ENCODE assay signal across 30 cellular contexts in the genomic region with DNA sequence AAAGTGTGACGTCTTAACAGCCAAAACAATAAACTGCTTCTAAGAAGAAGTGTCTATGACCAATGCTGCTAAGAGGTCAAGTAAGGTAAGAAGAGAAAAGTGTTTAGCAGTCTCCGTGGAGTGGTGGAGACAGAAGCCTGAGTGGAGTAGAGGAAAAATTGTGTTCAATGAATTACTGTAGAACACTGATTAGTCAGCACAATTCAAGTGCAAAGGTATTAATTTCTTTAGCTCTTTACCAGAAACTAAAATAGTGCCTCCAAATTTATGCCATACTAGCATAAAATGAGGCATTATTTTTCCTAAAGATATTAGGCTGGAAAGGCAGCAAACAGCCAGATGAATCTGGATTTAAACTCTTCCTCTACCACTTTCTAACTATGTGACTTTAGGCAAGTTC.
"Had no signal": no experiment of that assay in that cellular context is flagged by ENCODE, and none has a peak within 500 bp of the region (broad histone marks: within the 10 kb centered on the region; RNA-seq: fewer than 3 reads in every experiment).

No MANE protein-coding gene starts in this region.

- FAIRE-seq: kidney, pancreas, urothelium cell line had no signal

- DNase-seq: hippocampal formation; kidney; left colon; left lung; lower lobe of right lung; mammary epithelial cell; mesenchymal stem cell; naive thymus-derived CD8-positive, alpha-beta T cell; nucleus accumbens; pancreas; posterior cingulate gyrus; retina; right cardiac atrium; stimulated activated CD4-positive, alpha-beta T cell treated with anti-CD3 and anti-CD28 coated beads, Interleukin-12 subunit alpha, Interleukin-12 subunit beta, amount 100 ng/mL, for 4 hours; stimulated activated CD4-positive, alpha-beta T cell treated with anti-CD3 and anti-CD28 coated beads, Interleukin-15, amount 100 ng/mL, for 24 hours; stimulated activated CD4-positive, alpha-beta T cell treated with anti-CD3 and anti-CD28 coated beads, Interleukin-2, amount 100 ng/mL, for 24 hours; stimulated activated CD4-positive, alpha-beta T cell treated with anti-CD3 and anti-CD28 coated beads, Interleukin-4, amount 100 ng/mL, for 1 hour; stimulated activated naive B cell treated with anti-CD40 and anti-IgM and Interleukin-4, amounts not matched to agents 10 μg/mL and 1 μg/mL and 100 μg/mL, for 72 hours; stimulated activated naive CD8-positive, alpha-beta T cell treated with anti-CD3 and anti-CD28 coated beads, Interleukin-15, Interleukin-2, amounts not matched to agents 100 U/mL and 50 U/mL, for 24 hours; stomach; testis; tibial artery; trophoblast cell; upper lobe of right lung had no signal

- H3K27me3 Mint-ChIP-seq: naive thymus-derived CD8-positive, alpha-beta T cell had no signal

- H3K4me1 ChIP-seq: left lung, lower lobe of right lung, pancreas, prostate gland, stomach, testis, tibial artery, upper lobe of right lung had no signal

- H3K4me3 Mint-ChIP-seq: naive thymus-derived CD8-positive, alpha-beta T cell; nephron; neural crest cell; stimulated activated naive B cell treated with anti-CD40 and anti-IgM and Interleukin-4, amounts not matched to agents 10 μg/mL and 1 μg/mL and 100 μg/mL, for 72 hours had no signal

- H3K9me3 Mint-ChIP-seq: naive thymus-derived CD8-positive, alpha-beta T cell; nephron; neural crest cell; stimulated activated naive B cell treated with anti-CD40 and anti-IgM and Interleukin-4, amounts not matched to agents 10 μg/mL and 1 μg/mL and 100 μg/mL, for 72 hours had no signal

- H3K27me3 ChIP-seq: left lung, pancreas, stomach, testis, tibial artery, upper lobe of right lung had no signal

- H3K9me3 ChIP-seq: left lung, lower lobe of right lung, pancreas, prostate gland, stomach, testis, tibial artery, upper lobe of right lung had no signal

- ATAC-seq: left colon; left lung; lower lobe of right lung; naive thymus-derived CD8-positive, alpha-beta T cell; pancreas; right cardiac atrium; sciatic nerve; stimulated activated naive B cell treated with anti-CD40 and anti-IgM and Interleukin-4, amounts not matched to agents 10 μg/mL and 1 μg/mL and 100 μg/mL, for 72 hours; stimulated activated naive CD8-positive, alpha-beta T cell treated with anti-CD3 and anti-CD28 coated beads, Interleukin-15, Interleukin-2, amounts not matched to agents 100 U/mL and 50 U/mL, for 24 hours; upper lobe of right lung had no signal

- H3K27ac Mint-ChIP-seq: naive thymus-derived CD8-positive, alpha-beta T cell; nephron; stimulated activated naive B cell treated with anti-CD40 and anti-IgM and Interleukin-4, amounts not matched to agents 10 μg/mL and 1 μg/mL and 100 μg/mL, for 72 hours had no signal

- H3K36me3 ChIP-seq: pancreas, prostate gland, tibial artery, upper lobe of right lung had no signal

- H3K27ac ChIP-seq: left lung, lower lobe of right lung, pancreas, prostate gland, skin epidermis, stomach, testis, tibial artery, upper lobe of right lung had no signal

- H3K4me1 Mint-ChIP-seq: naive thymus-derived CD8-positive, alpha-beta T cell; neural crest cell; stimulated activated naive B cell treated with anti-CD40 and anti-IgM and Interleukin-4, amounts not matched to agents 10 μg/mL and 1 μg/mL and 100 μg/mL, for 72 hours had no signal

- H3K4me3 ChIP-seq: left lung, lower lobe of right lung, pancreas, prostate gland, skin epidermis, stomach, testis, tibial artery, upper lobe of right lung had no signal

- H3K36me3 Mint-ChIP-seq: naive thymus-derived CD8-positive, alpha-beta T cell; stimulated activated naive B cell treated with anti-CD40 and anti-IgM and Interleukin-4, amounts not matched to agents 10 μg/mL and 1 μg/mL and 100 μg/mL, for 72 hours had no signal
